In genomic region chr17:77184474-77184873, GRCh38 we compare ENCODE assay signal across 18 cellular contexts. TPM values are rescaled to one million over a fixed set of nuclear protein-coding genes. Genes with fewer than 3 reads are reported as not detected.
DNase-seq lines count a peak whose midpoint lies in the region; ATAC-seq, FAIRE-seq and TF ChIP-seq lines count a peak whose summit lies in the region.
"Had no signal": no experiment of that assay in that cellular context is flagged by ENCODE, and none has a peak within 500 bp of the region (broad histone marks: within the 10 kb centered on the region; RNA-seq: fewer than 3 reads in every experiment).

No MANE protein-coding gene starts in this region.

- peaks cover 18% of the 10 kb centered on the region for H3K4me1 Mint-ChIP-seq in astrocyte (ENCODE audit: low read depth, unreplicated experiment)

- no peak for FAIRE-seq in astrocyte (lab: Jason Lieb, UNC)
- FAIRE-seq: pancreas, urothelium cell line had no signal

- H3K27ac ChIP-seq in astrocyte (ENCODE audit: low read depth, low read length), result peak overlapping the region; percentile 9
- H3K27ac ChIP-seq: pancreas had no signal

- H3K4me1 ChIP-seq in astrocyte (ENCODE audit: insufficient read depth, low read length), result peaks cover 22% of the 10 kb centered on the region

- peaks cover 97% of the 10 kb centered on the region for H3K79me2 ChIP-seq in astrocyte (ENCODE audit: insufficient read depth, low read length)

- no peaks in the 10 kb centered on the region for H3K27me3 Mint-ChIP-seq in astrocyte (ENCODE audit: low read depth, unreplicated experiment)

- TF ChIP-seq CTCF in astrocyte (IDR thresholded peaks at IDR 0.05; ENCODE audit: insufficient read depth, low read depth, low read length), result no peak

- no peak overlapping the region for H2AFZ ChIP-seq in astrocyte (ENCODE audit: low read depth, low read length)

- H3K27ac Mint-ChIP-seq in astrocyte (ENCODE audit: unreplicated experiment), result no peak overlapping the region

- H3K9me3 ChIP-seq in astrocyte (ENCODE audit: insufficient read depth, low read depth, low read length), result no peaks in the 10 kb centered on the region
- H3K9me3 ChIP-seq: esophagus muscularis mucosa, pancreas had no signal

- no peaks in the 10 kb centered on the region for H3K27me3 ChIP-seq in astrocyte (ENCODE audit: insufficient read depth, low read length)
- H3K27me3 ChIP-seq: esophagus muscularis mucosa, pancreas had no signal

- H3K36me3 ChIP-seq in astrocyte (ENCODE audit: insufficient read depth, low read length), result no peaks in the 10 kb centered on the region
- H3K36me3 ChIP-seq: pancreas had no signal

- ATAC-seq in HG02763 (IDR thresholded peaks at IDR 0.05; ENCODE audit: unreplicated experiment), result no peak
- ATAC-seq: stimulated activated naive CD8-positive, alpha-beta T cell treated with anti-CD3 and anti-CD28 coated beads, Interleukin-15, Interleukin-2, amounts not matched to agents 100 U/mL and 50 U/mL, for 24 hours had no signal

- no peaks in the 10 kb centered on the region for H3K9me3 Mint-ChIP-seq in astrocyte (ENCODE audit: unreplicated experiment)

- H4K20me1 ChIP-seq in astrocyte (ENCODE audit: insufficient read depth, low read length), result peaks cover 91% of the 10 kb centered on the region

- no peak overlapping the region for H3K9ac ChIP-seq in astrocyte (ENCODE audit: low read length)

- peak overlapping the region; percentile 1 for H3K4me2 ChIP-seq in astrocyte (ENCODE audit: low read length)

- DNase-seq in AG08395 (ENCODE audit: low spot score), result peak; percentile 55
- peak; percentile 44 for DNase-seq in GM04504 (ENCODE audit: low read depth)
- DNase-seq in astrocyte (ENCODE audit: low read depth), result peak; percentile 68
- DNase-seq in kidney tubule cell (ENCODE audit: low spot score), result peak; percentile 24
- no peak for DNase-seq in T-helper 1 cell
- DNase-seq in NCI-H510A (lab: John Stamatoyannopoulos, UW), result no peak
- DNase-seq in epidermal melanocyte (ENCODE audit: insufficient read length, low spot score), result no peak
- DNase-seq: activated CD4-positive, alpha-beta T cell treated with anti-CD3 and anti-CD28 coated beads, Interleukin-2, amount 50 U/mL, for 4 hours; activated T-cell treated with anti-CD3 and anti-CD28 coated beads, Interleukin-2, amount 50 U/mL, for 48 hours; dermis blood vessel endothelial cell; hypothalamus; left cardiac atrium; NCI-H1436 treated with DMSO at 0.1 percent for 48 hours; pancreas; stimulated activated naive CD8-positive, alpha-beta T cell treated with anti-CD3 and anti-CD28 coated beads, Interleukin-15, Interleukin-2, amounts not matched to agents 100 U/mL and 50 U/mL, for 24 hours had no signal

- H3K36me3 Mint-ChIP-seq in astrocyte (ENCODE audit: low read depth, unreplicated experiment), result peaks cover 7% of the 10 kb centered on the region

- H3K4me3 ChIP-seq in astrocyte (ENCODE audit: insufficient read depth, low read depth, low read length), result no peak overlapping the region
- H3K4me3 ChIP-seq: esophagus muscularis mucosa, pancreas had no signal

- no peak overlapping the region for H3K4me3 Mint-ChIP-seq in astrocyte (ENCODE audit: unreplicated experiment)

RNA-seq across cellular contexts. Expression of gene SEC14L1, which starts 43.7 kb away (rescaled TPM):
- 86.7 and 93.2 TPM in 2 replicates for total RNA-seq in astrocyte

Comparison
In these comparisons a context has a peak if more than half of its experiments do, and no peak if none do; other contexts are left out.
1. DNase-seq: peak in AG08395 (single experiment), GM04504 (single experiment), astrocyte (single experiment) and kidney tubule cell (single experiment); none in T-helper 1 cell (0 of 5), NCI-H510A (single experiment) and epidermal melanocyte (single experiment).